Comparison of ENCODE assay signal across 14 cellular contexts in the genomic region with DNA sequence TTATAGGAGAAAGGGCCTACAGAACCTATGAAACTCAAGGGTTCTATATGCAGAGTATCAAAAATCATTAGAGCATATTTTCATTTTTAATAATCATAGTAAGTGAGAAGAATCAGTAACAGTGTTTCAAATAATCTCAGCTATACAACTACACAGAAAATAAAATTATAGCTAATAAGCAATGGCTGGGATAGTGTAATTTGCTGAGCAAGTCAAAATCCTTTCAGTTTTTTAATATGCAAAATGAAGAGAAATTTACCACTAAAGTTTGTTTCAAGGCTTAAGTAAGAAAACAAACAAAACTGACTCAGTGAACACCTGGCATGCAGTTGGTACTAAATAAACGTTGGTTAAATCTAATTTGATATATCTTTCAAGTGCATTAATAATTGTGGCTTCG.
DNase-seq lines count a peak whose midpoint lies in the region; ATAC-seq and TF ChIP-seq lines count a peak whose summit lies in the region.
"Had no signal": no experiment of that assay in that cellular context is flagged by ENCODE, and none has a peak within 500 bp of the region (broad histone marks: within the 10 kb centered on the region; RNA-seq: fewer than 3 reads in every experiment).

No MANE protein-coding gene starts in this region.

- DNase-seq in right atrium auricular region (ENCODE audit: low spot score) (no peak), left cardiac atrium (no peak), LHCN-M2 (ENCODE audit: low read depth) (peak; percentile 13), KG1 (lab: John Stamatoyannopoulos, UW) (no peak)
- DNase-seq: AML-193; CD4-positive, alpha-beta memory T cell; DMS153; DMS79; GDM1; GM23248 had no signal

- H3K27ac ChIP-seq in right atrium auricular region (peak overlapping the region; percentile 64 to 87), skeletal muscle tissue (ENCODE audit: low read depth, low read length) (peak overlapping the region; percentile 58)
- peak overlapping the region in 1 of 11 experiments; percentile 18; a peak in 1 of 22 replicates for H3K27ac ChIP-seq in BLaER1 treated with 17β-estradiol and CSF1 and Interleukin-3, amounts not matched to agents 10 nM and 100 nM
- H3K27ac ChIP-seq: GM23248 had no signal

- H3K9me3 ChIP-seq in right atrium auricular region (no peaks in the 10 kb centered on the region), skeletal muscle tissue (ENCODE audit: control insufficient read depth in 3 of 3, low read length in 3 of 3) (no peaks in the 10 kb centered on the region)
- no peaks in the 10 kb centered on the region for H3K9me3 ChIP-seq in BLaER1 treated with 17β-estradiol and CSF1 and Interleukin-3, amounts not matched to agents 10 nM and 100 nM (replicated peaks in 1 of 11)
- H3K9me3 ChIP-seq: HAP-1 had no signal

- intact Hi-C loops in left cardiac atrium (cut with DNase I), result loop anchor here in 1 of 2 donors (5.0 kb wide), 2 partner anchors 714 to 784 kb away; no protein-coding TSS in a partner anchor

- ATAC-seq in left cardiac atrium, result no peak
- ATAC-seq in activated CD4-positive, CD25-positive, alpha-beta regulatory T cell treated with anti-CD3 and anti-CD28 coated beads, Interleukin-2, amount 50 U/mL, for 24 hours, result no peak

- H3K4me2 ChIP-seq in BLaER1 treated with 17β-estradiol and CSF1 and Interleukin-3, amounts not matched to agents 10 nM and 100 nM, result peak overlapping the region in 7 of 11 experiments; percentile 15 to 48 (median 28); a peak in 8 of 22 replicates

- H3K4me1 ChIP-seq in right atrium auricular region, result peaks cover 0 to 21% of the 10 kb centered on the region in 2 donors
- peaks cover 0 to 20% (median 14%) of the 10 kb centered on the region in 10 experiments; a peak in 12 of 20 replicates for H3K4me1 ChIP-seq in BLaER1 treated with 17β-estradiol and CSF1 and Interleukin-3, amounts not matched to agents 10 nM and 100 nM
- peaks cover 0 to 12% (median 0%) of the 10 kb centered on the region in 3 donors for H3K4me1 ChIP-seq in skeletal muscle tissue (ENCODE audit: control insufficient read depth in 3 of 3, insufficient read depth in 3 of 3, low read length in 3 of 3)

- H3K9ac ChIP-seq in BLaER1 treated with 17β-estradiol and CSF1 and Interleukin-3, amounts not matched to agents 10 nM and 100 nM, result no peak overlapping the region
- H3K9ac ChIP-seq in skeletal muscle tissue (ENCODE audit: low read depth in 1 of 3, low read length in 3 of 3), result no peak overlapping the region
- H3K9ac ChIP-seq: GM23248 had no signal

- H3K4me3 ChIP-seq in right atrium auricular region, result no peak overlapping the region
- no peak overlapping the region for H3K4me3 ChIP-seq in BLaER1 treated with 17β-estradiol and CSF1 and Interleukin-3, amounts not matched to agents 10 nM and 100 nM
- no peak overlapping the region for H3K4me3 ChIP-seq in skeletal muscle tissue (ENCODE audit: low read length in 3 of 3)
- H3K4me3 ChIP-seq: GM23248, HAP-1 had no signal

- peaks cover 0 to 6% (median 0%) of the 10 kb centered on the region in 11 experiments; a peak in 2 of 22 replicates for H4K20me1 ChIP-seq in BLaER1 treated with 17β-estradiol and CSF1 and Interleukin-3, amounts not matched to agents 10 nM and 100 nM

- H3K36me3 ChIP-seq in right atrium auricular region (no peaks in the 10 kb centered on the region), skeletal muscle tissue (ENCODE audit: control insufficient read depth in 3 of 3, insufficient read depth in 3 of 3, low read length in 3 of 3) (no peaks in the 10 kb centered on the region)
- H3K36me3 ChIP-seq in BLaER1 treated with 17β-estradiol and CSF1 and Interleukin-3, amounts not matched to agents 10 nM and 100 nM, result peaks cover 0 to 10% (median 0%) of the 10 kb centered on the region in 11 experiments; a peak in 2 of 22 replicates
- H3K36me3 ChIP-seq: HAP-1 had no signal

- H3K27me3 ChIP-seq in right atrium auricular region (no peaks in the 10 kb centered on the region), skeletal muscle tissue (ENCODE audit: control insufficient read depth in 3 of 3, insufficient read depth in 3 of 3, low read length in 3 of 3) (no peaks in the 10 kb centered on the region)
- no peaks in the 10 kb centered on the region for H3K27me3 ChIP-seq in BLaER1 treated with 17β-estradiol and CSF1 and Interleukin-3, amounts not matched to agents 10 nM and 100 nM

- TF ChIP-seq CTCF in right atrium auricular region (IDR thresholded peaks at IDR 0.05), result no peak
